In genomic region chr1:100927276-100927675, GRCh38 we compare ENCODE assay signal across 12 cellular contexts. TPM values are rescaled to one million over a fixed set of nuclear protein-coding genes. Genes with fewer than 3 reads are reported as not detected.
DNase-seq lines count a peak whose midpoint lies in the region; ATAC-seq and TF ChIP-seq lines count a peak whose summit lies in the region.
"Had no signal": no experiment of that assay in that cellular context is flagged by ENCODE, and none has a peak within 500 bp of the region (broad histone marks: within the 10 kb centered on the region; RNA-seq: fewer than 3 reads in every experiment).

No MANE protein-coding gene starts in this region.

- peaks cover 54% of the 10 kb centered on the region for H3K4me1 Mint-ChIP-seq in activated CD4-positive, alpha-beta memory T cell treated with anti-CD3 and anti-CD28 coated beads, Interleukin-2, amount 10 ng/mL, durations not matched to agents 7 days and 5 days

- peaks cover 5% of the 10 kb centered on the region; the same call in 1 of the 2 replicates for H3K36me3 ChIP-seq in HAP-1 (replicated peaks)
- H3K36me3 ChIP-seq in osteoblast (ENCODE audit: insufficient read depth, low read length) = peaks cover 23% of the 10 kb centered on the region

- H3K4me3 Mint-ChIP-seq in activated CD4-positive, alpha-beta memory T cell treated with anti-CD3 and anti-CD28 coated beads, Interleukin-2, amount 10 ng/mL, durations not matched to agents 7 days and 5 days = no peak overlapping the region
- H3K4me3 Mint-ChIP-seq: IgD-negative memory B cell had no signal

- H3K79me2 ChIP-seq in osteoblast (ENCODE audit: insufficient read depth, low read length) = peaks cover 3% of the 10 kb centered on the region

- in situ Hi-C loops in HAP-1 (cut with MboI; ENCODE audit: low sequenced_read_pairs) = loop anchor here (5.0 kb wide), 1 partner anchor 360 kb away; no protein-coding TSS in a partner anchor

- intact Hi-C loops in left colon (cut with DNase I, micrococcal nuclease) = loop anchor here in 1 of 2 donors (10.0 kb wide), 1 partner anchor 358 kb away; no protein-coding TSS in a partner anchor

- peaks cover 2% of the 10 kb centered on the region for H3K9me3 Mint-ChIP-seq in activated CD4-positive, alpha-beta memory T cell treated with anti-CD3 and anti-CD28 coated beads, Interleukin-2, amount 10 ng/mL, durations not matched to agents 7 days and 5 days
- H3K9me3 Mint-ChIP-seq: IgD-negative memory B cell had no signal

- DNase-seq in ELF-1 (ENCODE audit: low read depth, low spot score) = peak; percentile 5
- DNase-seq in activated CD4-positive, alpha-beta memory T cell treated with anti-CD3 and anti-CD28 coated beads, Interleukin-2, amount 10 ng/mL, durations not matched to agents 7 days and 5 days = peak; percentile 59
- no peak for DNase-seq in left colon
- no peak for DNase-seq in HCEC 1CT
- no peak for DNase-seq in HAP-1 (ENCODE audit: low spot score in 2 of 2)
- DNase-seq in osteoblast (ENCODE audit: insufficient read length, low spot score, missing footprints) = no peak
- no peak for DNase-seq in Ammon's horn (ENCODE audit: low spot score)
- DNase-seq: dorsolateral prefrontal cortex, hippocampal formation had no signal

- peaks cover 28% of the 10 kb centered on the region for H3K36me3 Mint-ChIP-seq in activated CD4-positive, alpha-beta memory T cell treated with anti-CD3 and anti-CD28 coated beads, Interleukin-2, amount 10 ng/mL, durations not matched to agents 7 days and 5 days (ENCODE audit: low read depth)

- CTCF ChIA-PET in activated CD4-positive, alpha-beta memory T cell treated with anti-CD3 and anti-CD28 coated beads, Interleukin-2, amount 10 ng/mL, durations not matched to agents 7 days and 5 days (lab: Charles Lee) = interaction anchor here (0.6 to 2.8 kb wide), 8 partner anchors 8 to 431 kb away, joined by 3 to 13 read pairs (median 4); no protein-coding TSS in a partner anchor

- no peak for TF ChIP-seq CTCF in osteoblast (IDR thresholded peaks at IDR 0.05; ENCODE audit: extremely low read depth, low read depth, low read length)

- H3K4me3 ChIP-seq in HAP-1 (no peak overlapping the region), osteoblast (ENCODE audit: insufficient read depth, low read length) (no peak overlapping the region)
- H3K4me3 ChIP-seq: dorsolateral prefrontal cortex, SJSA1 had no signal

- H3K27me3 Mint-ChIP-seq in activated CD4-positive, alpha-beta memory T cell treated with anti-CD3 and anti-CD28 coated beads, Interleukin-2, amount 10 ng/mL, durations not matched to agents 7 days and 5 days = no peaks in the 10 kb centered on the region
- H3K27me3 Mint-ChIP-seq: IgD-negative memory B cell had no signal

- H4K20me1 ChIP-seq in osteoblast (ENCODE audit: insufficient read depth, low read length) = no peaks in the 10 kb centered on the region

- H3K27me3 ChIP-seq in HAP-1 (ENCODE audit: low read depth) (no peaks in the 10 kb centered on the region), osteoblast (ENCODE audit: insufficient read depth, low read length) (no peaks in the 10 kb centered on the region)
- H3K27me3 ChIP-seq: dorsolateral prefrontal cortex, SJSA1 had no signal

- ATAC-seq in GM21786 (IDR thresholded peaks at IDR 0.05; ENCODE audit: unreplicated experiment) = peak; percentile 58
- peak; percentile 22 for ATAC-seq in left colon

- H2AFZ ChIP-seq in osteoblast (ENCODE audit: low read length) = no peak overlapping the region

- no peak overlapping the region for H3K27ac Mint-ChIP-seq in activated CD4-positive, alpha-beta memory T cell treated with anti-CD3 and anti-CD28 coated beads, Interleukin-2, amount 10 ng/mL, durations not matched to agents 7 days and 5 days
- H3K27ac Mint-ChIP-seq: IgD-negative memory B cell had no signal

- H3K4me1 ChIP-seq in HAP-1 (no peaks in the 10 kb centered on the region), osteoblast (ENCODE audit: insufficient read depth, low read length) (no peaks in the 10 kb centered on the region)
- H3K4me1 ChIP-seq: SJSA1 had no signal

- POLR2A ChIA-PET in activated CD4-positive, alpha-beta memory T cell treated with anti-CD3 and anti-CD28 coated beads, Interleukin-2, amount 10 ng/mL, durations not matched to agents 7 days and 5 days (lab: Charles Lee) = interaction anchor here (0.6 to 7.8 kb wide), 11 partner anchors 15 to 361 kb away, joined by 3 to 90 read pairs (median 4); partner anchors contain the start of gene S1PR1

- H3K9me3 ChIP-seq in HAP-1 (no peaks in the 10 kb centered on the region), osteoblast (ENCODE audit: low read depth, low read length) (no peaks in the 10 kb centered on the region)
- H3K9me3 ChIP-seq: SJSA1 had no signal

- H3K4me2 ChIP-seq in osteoblast (ENCODE audit: insufficient read depth, low read length) = no peak overlapping the region

- no peak overlapping the region for H3K27ac ChIP-seq in osteoblast (ENCODE audit: low read depth, low read length)
- H3K27ac ChIP-seq: dorsolateral prefrontal cortex, SJSA1 had no signal

RNA-seq across cellular contexts. Expression of gene SLC30A7, which starts 31.4 kb away (rescaled TPM):
- total RNA-seq in activated CD4-positive, alpha-beta memory T cell treated with anti-CD3 and anti-CD28 coated beads, Interleukin-2, amount 10 ng/mL, durations not matched to agents 7 days and 5 days = 10 to 100 TPM; 38.9 to 42.7 TPM
- 10 to 100 TPM; 33.2 to 36.9 TPM for total RNA-seq in left colon
- total RNA-seq in osteoblast = 69.8 and 86.3 TPM in 2 replicates

RNA-seq across cellular contexts. Expression of gene EXTL2, which starts 32.6 kb away (rescaled TPM):
- 1 to 10 TPM; 1.4 to 2.4 TPM for total RNA-seq in activated CD4-positive, alpha-beta memory T cell treated with anti-CD3 and anti-CD28 coated beads, Interleukin-2, amount 10 ng/mL, durations not matched to agents 7 days and 5 days
- total RNA-seq in left colon (1 to 10 TPM; 3.6 to 5.5 TPM), osteoblast (36.2 and 42.1 TPM in 2 replicates)

Comparison
In these comparisons a context has a peak if more than half of its experiments do, and no peak if none do; other contexts are left out.
1. DNase-seq: peak in ELF-1 (single experiment) and activated CD4-positive, alpha-beta memory T cell treated with anti-CD3 and anti-CD28 coated beads, Interleukin-2, amount 10 ng/mL, durations not matched to agents 7 days and 5 days (single experiment); none in left colon (0 of 2), HCEC 1CT (single experiment), HAP-1 (0 of 2), osteoblast (single experiment) and Ammon's horn (single experiment).